8 cellular contexts compared by ENCODE assay signal in genomic region chr18:61901334-61901986, GRCh38. TPM values are rescaled to one million over a fixed set of nuclear protein-coding genes. Genes with fewer than 3 reads are reported as not detected.
DNase-seq lines count a peak whose midpoint lies in the region; ATAC-seq, FAIRE-seq and TF ChIP-seq lines count a peak whose summit lies in the region.

No MANE protein-coding gene starts in this region.

- peak; percentile 97 for TF ChIP-seq CTCF in bronchial epithelial cell (IDR thresholded peaks at IDR 0.05; ENCODE audit: insufficient read depth, low read length, severe bottlenecking)

- no peak for FAIRE-seq in bronchial epithelial cell (lab: Jason Lieb, UNC)

- H3K36me3 ChIP-seq in bronchial epithelial cell (ENCODE audit: control insufficient read depth, insufficient read depth, low read length), result no peaks in the 10 kb centered on the region

- H3K4me3 ChIP-seq in bronchial epithelial cell (ENCODE audit: low read depth, low read length), result no peak overlapping the region

- peak; percentile 95 for ATAC-seq in GM18511 (IDR thresholded peaks at IDR 0.05; ENCODE audit: unreplicated experiment)
- peak; percentile 99 for ATAC-seq in HG02798 (IDR thresholded peaks at IDR 0.05; ENCODE audit: poor library complexity, unreplicated experiment)

- H3K27me3 ChIP-seq in bronchial epithelial cell (ENCODE audit: control insufficient read depth, insufficient read depth, low read length), result no peaks in the 10 kb centered on the region

- DNase-seq in AML-193 (lab: John Stamatoyannopoulos, UW), result peak; percentile 35 to 38
- DNase-seq in NCI-H1092 (lab: John Stamatoyannopoulos, UW), result peak; percentile 65
- DNase-seq in SW480 (ENCODE audit: low spot score), result peak; percentile 25
- DNase-seq in bronchial epithelial cell (ENCODE audit: low read depth), result peak; percentile 71
- peak; percentile 68 for DNase-seq in kidney tubule cell (ENCODE audit: low spot score)
- peak; percentile 59 for DNase-seq in superior temporal gyrus (ENCODE audit: extremely low spot score)

RNA-seq across cellular contexts. Expression of gene RNF152, which starts 8.7 kb away (rescaled TPM):
- total RNA-seq in bronchial epithelial cell, result 28.4 and 31.9 TPM in 2 replicates
